ENCODE assay signal across 8 cellular contexts in the genomic region with DNA sequence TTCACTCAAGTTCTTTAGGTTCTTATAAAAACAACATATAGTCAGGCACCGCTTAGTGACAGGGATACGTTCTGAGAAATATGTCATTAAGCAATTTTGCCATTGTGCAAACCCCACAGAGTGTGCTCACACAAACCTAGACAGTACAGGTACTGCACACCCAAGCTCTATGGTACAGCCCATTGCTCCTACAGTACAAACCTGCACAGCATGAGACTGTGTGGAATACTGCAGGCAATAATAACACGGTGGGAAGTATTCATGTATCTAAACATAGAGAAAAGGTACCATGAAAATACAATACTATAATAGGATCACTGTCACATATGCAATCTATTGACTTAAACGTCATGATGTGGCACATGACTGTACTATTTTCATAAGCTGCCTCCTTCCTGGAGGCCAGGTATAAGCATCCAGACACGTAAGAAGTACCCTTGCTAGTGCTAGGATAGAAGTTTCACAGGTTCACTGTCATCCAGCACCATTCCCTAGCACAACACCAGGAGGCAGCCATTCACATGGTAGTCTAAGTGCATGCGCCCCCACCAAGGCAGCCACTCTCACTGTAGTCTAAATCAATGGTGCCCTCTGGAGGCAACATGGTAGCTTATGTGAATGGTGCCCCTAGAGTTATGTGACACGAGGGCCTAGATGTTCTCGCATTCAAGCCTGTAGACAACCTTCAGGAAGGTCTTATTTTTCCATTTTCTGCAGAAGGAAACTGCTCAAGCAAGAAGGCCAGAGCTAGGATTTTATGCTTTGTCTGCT.
DNase-seq lines count a peak whose midpoint lies in the region; ATAC-seq, FAIRE-seq and TF ChIP-seq lines count a peak whose summit lies in the region.

No MANE protein-coding gene starts in this region.

- no peak overlapping the region for H3K14ac ChIP-seq in trophoblast cell (ENCODE audit: low read length)

- H2AK5ac ChIP-seq in trophoblast cell (ENCODE audit: low read length), result no peak overlapping the region

- FAIRE-seq in GM12878 (lab: Jason Lieb, UNC), result peak; percentile 38

- no peak overlapping the region for H4K8ac ChIP-seq in trophoblast cell (ENCODE audit: low read depth, low read length)

- H3K36me3 ChIP-seq in Loucy (ENCODE audit: insufficient read depth, low read length), result no peaks in the 10 kb centered on the region
- no peaks in the 10 kb centered on the region for H3K36me3 ChIP-seq in GM12878 (ENCODE audit: control insufficient read depth in 2 of 2, insufficient read depth in 2 of 2, low read length in 1 of 2)
- H3K36me3 ChIP-seq in trophoblast cell (ENCODE audit: control insufficient read depth in 1 of 2, insufficient read depth in 2 of 2, low read length in 2 of 2), result no peaks in the 10 kb centered on the region

- WGBS in GM12878 (ENCODE audit: insufficient coverage, insufficient replicate concordance, low lambda C conversion rate, missing lambda C conversion rate), result 51% methylated on average over 8 of the region's 8 CpGs
- WGBS in trophoblast cell (ENCODE audit: extremely low coverage, insufficient coverage, insufficient read length), result no CpG with 5 or more reads among the region's 8 CpGs

- H3K4me1 Mint-ChIP-seq in activated CD4-positive, alpha-beta T cell treated with anti-CD3 and anti-CD28 coated beads, Interleukin-2, amount 10 ng/mL, durations not matched to agents 7 days and 5 days, result no peaks in the 10 kb centered on the region
- H3K4me1 Mint-ChIP-seq in nephron progenitor cell, result peaks cover 33% of the 10 kb centered on the region

- no peaks in the 10 kb centered on the region for H3K79me1 ChIP-seq in trophoblast cell (ENCODE audit: low read length)

- H4K12ac ChIP-seq in trophoblast cell (ENCODE audit: low read depth, low read length), result no peak overlapping the region

- no peaks in the 10 kb centered on the region for H3K79me2 ChIP-seq in Loucy (ENCODE audit: insufficient read depth, low read length)
- no peaks in the 10 kb centered on the region for H3K79me2 ChIP-seq in GM12878 (ENCODE audit: control insufficient read depth, insufficient read depth, low read length)
- H3K79me2 ChIP-seq in trophoblast cell (ENCODE audit: control insufficient read depth, insufficient read depth, low read length, poor library complexity), result no peaks in the 10 kb centered on the region

- no peaks in the 10 kb centered on the region for H3K36me3 Mint-ChIP-seq in activated CD4-positive, alpha-beta T cell treated with anti-CD3 and anti-CD28 coated beads, Interleukin-2, amount 10 ng/mL, durations not matched to agents 7 days and 5 days (ENCODE audit: low read depth)
- no peaks in the 10 kb centered on the region for H3K36me3 Mint-ChIP-seq in nephron progenitor cell (ENCODE audit: low read depth)

- peak; percentile 60 for ATAC-seq in GM12878
- no peak for ATAC-seq in GM18505 (IDR thresholded peaks at IDR 0.05; ENCODE audit: unreplicated experiment)

- TF ChIP-seq RAD21 in GM12878 (IDR thresholded peaks at IDR 0.05; ENCODE audit: insufficient read depth, low read depth, low read length), result peak; percentile 68

- H2AFZ ChIP-seq in Loucy (ENCODE audit: low read length) (no peak overlapping the region), GM12878 (ENCODE audit: control insufficient read depth, low read depth, low read length) (no peak overlapping the region), trophoblast cell (ENCODE audit: insufficient read depth, low read length, poor library complexity) (no peak overlapping the region)

- DNase-seq in activated CD4-positive, alpha-beta T cell treated with anti-CD3 and anti-CD28 coated beads, Interleukin-2, amount 10 ng/mL, durations not matched to agents 7 days and 5 days, result peak; percentile 30
- no peak for DNase-seq in activated CD4-positive, alpha-beta T cell treated with anti-CD3 and anti-CD28 coated beads for 1 hour
- DNase-seq in GM12878 (ENCODE audit: low read depth, low spot score) (no peak), trophoblast cell (peak; percentile 34 to 71), nephron progenitor cell (no peak)
- DNase-seq in stimulated activated CD4-positive, alpha-beta T cell treated with anti-CD3 and anti-CD28 coated beads, Interleukin-2, amount 100 ng/mL, for 24 hours, result no peak

- TF ChIP-seq POLR2A in GM12878 (IDR thresholded peaks at IDR 0.05; ENCODE audit: low read depth, low read length) (no peak), GM18505 (IDR thresholded peaks at IDR 0.05; ENCODE audit: borderline replicate concordance, extremely low read depth, insufficient read depth, insufficient read length) (no peak)

- H3K9me2 ChIP-seq in Loucy (replicated peaks; ENCODE audit: low read depth, low read length), result no peaks in the 10 kb centered on the region

- RAD21 ChIA-PET in GM12878 (lab: Charles Lee; ENCODE audit: unreplicated experiment), result interaction anchor here (1.4 to 1.7 kb wide), 3 partner anchors 62 to 145 kb away, joined by 5 to 11 read pairs (median 9); no protein-coding TSS in a partner anchor

- no peak overlapping the region for H2BK12ac ChIP-seq in trophoblast cell (ENCODE audit: low read length)

- H3K4ac ChIP-seq in trophoblast cell (ENCODE audit: low read depth, low read length), result no peak overlapping the region

- H2BK120ac ChIP-seq in trophoblast cell (ENCODE audit: insufficient read depth, low read length, poor library complexity), result no peak overlapping the region

- H3K18ac ChIP-seq in trophoblast cell (ENCODE audit: low read length), result no peak overlapping the region

- no peak overlapping the region for H4K91ac ChIP-seq in trophoblast cell (ENCODE audit: low read depth, low read length)

- no TSS peak for BruUV-seq in GM12878 (replicated peaks; lab: Mats Ljungman, UMichigan)

- no peak overlapping the region for H3K9ac ChIP-seq in Loucy (ENCODE audit: low read depth, low read length, poor library complexity, severe bottlenecking)
- no peak overlapping the region for H3K9ac ChIP-seq in GM12878 (ENCODE audit: control insufficient read depth, insufficient read depth, low read length)
- no peak overlapping the region for H3K9ac ChIP-seq in trophoblast cell (ENCODE audit: low read length)

- H3K4me3 ChIP-seq in Loucy (ENCODE audit: low read length, poor library complexity, severe bottlenecking) (no peak overlapping the region), GM12878 (no peak overlapping the region), trophoblast cell (ENCODE audit: low read depth, low read length) (no peak overlapping the region)

- no peaks in the 10 kb centered on the region for H3K9me3 Mint-ChIP-seq in activated CD4-positive, alpha-beta T cell treated with anti-CD3 and anti-CD28 coated beads, Interleukin-2, amount 10 ng/mL, durations not matched to agents 7 days and 5 days
- no peaks in the 10 kb centered on the region for H3K9me3 Mint-ChIP-seq in nephron progenitor cell

- in situ Hi-C loops in GM12878 (cut with MboI), result no loop called here

- intact Hi-C loops in GM12878 (cut with micrococcal nuclease; ENCODE audit: unreplicated experiment), result loop anchor here (1.0 to 5.0 kb wide), 2 partner anchors 143 to 194 kb away; no protein-coding TSS in a partner anchor

- H3K4me1 ChIP-seq in Loucy (ENCODE audit: insufficient read depth, low read length, poor library complexity, severe bottlenecking) (no peaks in the 10 kb centered on the region), GM12878 (ENCODE audit: control insufficient read depth, insufficient read depth, low read length) (peaks cover 6% of the 10 kb centered on the region), trophoblast cell (ENCODE audit: control insufficient read depth in 1 of 2, insufficient read depth in 2 of 2, low read length in 2 of 2) (no peaks in the 10 kb centered on the region)

- H3K9me3 ChIP-seq in Loucy (ENCODE audit: insufficient read depth, low read depth, low read length) (no peaks in the 10 kb centered on the region), GM12878 (replicated peaks; ENCODE audit: control insufficient read depth, insufficient read depth, low read length) (no peaks in the 10 kb centered on the region), trophoblast cell (ENCODE audit: insufficient read depth, low read depth, low read length) (no peaks in the 10 kb centered on the region)

- H3F3A ChIP-seq in Loucy (ENCODE audit: low read depth), result no peaks in the 10 kb centered on the region

- CTCF ChIA-PET in activated CD4-positive, alpha-beta T cell treated with anti-CD3 and anti-CD28 coated beads, Interleukin-2, amount 10 ng/mL, durations not matched to agents 7 days and 5 days (lab: Charles Lee), result no interaction called here
- CTCF ChIA-PET in GM12878 (lab: Yijun Ruan, JAX), result interaction anchor here (0.7 to 6.5 kb wide), 11 partner anchors 62 to 203 kb away, joined by 3 to 50 read pairs (median 4); no protein-coding TSS in a partner anchor

- H4K20me1 ChIP-seq in Loucy (ENCODE audit: insufficient read depth, low read length, poor library complexity, severe bottlenecking), result no peaks in the 10 kb centered on the region
- no peaks in the 10 kb centered on the region for H4K20me1 ChIP-seq in GM12878 (ENCODE audit: control insufficient read depth, insufficient read depth)

- H3K4me2 ChIP-seq in Loucy (ENCODE audit: low read depth, low read length, poor library complexity, severe bottlenecking), result no peak overlapping the region
- no peak overlapping the region for H3K4me2 ChIP-seq in GM12878 (ENCODE audit: control insufficient read depth, insufficient read depth)
- H3K4me2 ChIP-seq in trophoblast cell (ENCODE audit: low read length), result no peak overlapping the region

- no peak for TF ChIP-seq EP300 in GM12878 (IDR thresholded peaks at IDR 0.05; ENCODE audit: borderline replicate concordance in 1 of 2, control insufficient read depth in 1 of 2, low read depth in 2 of 2, low read length in 2 of 2)

- SMC1A ChIA-PET in GM12878 (lab: Charles Lee; ENCODE audit: uncharacterized antibody, unreplicated experiment), result interaction anchor here (0.5 to 1.8 kb wide), 7 partner anchors 33 to 196 kb away, joined by 3 to 11 read pairs (median 5); no protein-coding TSS in a partner anchor

- TF ChIP-seq CTCF in Loucy (conservative IDR thresholded peaks at IDR 0.05; ENCODE audit: low read length) (peak; percentile 49), GM12878 (IDR thresholded peaks at IDR 0.05 in 2 of 3, conservative IDR thresholded peaks at IDR 0.05 in 1 of 3; ENCODE audit: control insufficient read depth in 2 of 3, extremely low read depth in 1 of 3, insufficient read depth in 1 of 3, low read depth in 3 of 3, low read length in 3 of 3) (peak; percentile 35 to 55 (median 54); a peak in 5 of 6 replicates), nephron progenitor cell (IDR thresholded peaks at IDR 0.05) (no peak)

- no peak overlapping the region for H3K23ac ChIP-seq in trophoblast cell (ENCODE audit: low read length)

- POLR2A ChIA-PET in activated CD4-positive, alpha-beta T cell treated with anti-CD3 and anti-CD28 coated beads, Interleukin-2, amount 10 ng/mL, durations not matched to agents 7 days and 5 days (lab: Charles Lee), result no interaction called here
- POLR2A ChIA-PET in GM12878 (lab: Charles Lee), result no interaction called here

- H2BK5ac ChIP-seq in trophoblast cell (ENCODE audit: low read depth, low read length, poor library complexity), result no peak overlapping the region

- no peaks in the 10 kb centered on the region for H3K27me3 ChIP-seq in Loucy (ENCODE audit: insufficient read depth, low read length, poor library complexity, severe bottlenecking)
- H3K27me3 ChIP-seq in GM12878 (replicated peaks in 1 of 2; ENCODE audit: control insufficient read depth in 2 of 2, insufficient read depth in 2 of 2, low read length in 1 of 2), result no peaks in the 10 kb centered on the region
- H3K27me3 ChIP-seq in trophoblast cell (ENCODE audit: insufficient read depth, low read length), result no peaks in the 10 kb centered on the region

- no peaks in the 10 kb centered on the region for H3K27me3 Mint-ChIP-seq in activated CD4-positive, alpha-beta T cell treated with anti-CD3 and anti-CD28 coated beads, Interleukin-2, amount 10 ng/mL, durations not matched to agents 7 days and 5 days
- H3K27me3 Mint-ChIP-seq in nephron progenitor cell (ENCODE audit: low read depth, poor library complexity), result peaks cover 11% of the 10 kb centered on the region

- H3K27ac ChIP-seq in GM12878 (ENCODE audit: control insufficient read depth, insufficient read depth) (no peak overlapping the region), trophoblast cell (ENCODE audit: low read depth, low read length) (no peak overlapping the region)

- H3K27ac Mint-ChIP-seq in activated CD4-positive, alpha-beta T cell treated with anti-CD3 and anti-CD28 coated beads, Interleukin-2, amount 10 ng/mL, durations not matched to agents 7 days and 5 days, result no peak overlapping the region
- H3K27ac Mint-ChIP-seq in nephron progenitor cell, result no peak overlapping the region

- no peak overlapping the region for H3K4me3 Mint-ChIP-seq in activated CD4-positive, alpha-beta T cell treated with anti-CD3 and anti-CD28 coated beads, Interleukin-2, amount 10 ng/mL, durations not matched to agents 7 days and 5 days
- H3K4me3 Mint-ChIP-seq in nephron progenitor cell, result no peak overlapping the region

Comparison
In these comparisons a context has a peak if more than half of its experiments do, and no peak if none do; other contexts are left out.
1. DNase-seq: peak in activated CD4-positive, alpha-beta T cell treated with anti-CD3 and anti-CD28 coated beads, Interleukin-2, amount 10 ng/mL, durations not matched to agents 7 days and 5 days (single experiment) and trophoblast cell (2 of 2); none in activated CD4-positive, alpha-beta T cell treated with anti-CD3 and anti-CD28 coated beads for 1 hour (single experiment), GM12878 (single experiment), nephron progenitor cell (single experiment) and stimulated activated CD4-positive, alpha-beta T cell treated with anti-CD3 and anti-CD28 coated beads, Interleukin-2, amount 100 ng/mL, for 24 hours (0 of 2).